8 cellular contexts compared by ENCODE assay signal in the genomic region with DNA sequence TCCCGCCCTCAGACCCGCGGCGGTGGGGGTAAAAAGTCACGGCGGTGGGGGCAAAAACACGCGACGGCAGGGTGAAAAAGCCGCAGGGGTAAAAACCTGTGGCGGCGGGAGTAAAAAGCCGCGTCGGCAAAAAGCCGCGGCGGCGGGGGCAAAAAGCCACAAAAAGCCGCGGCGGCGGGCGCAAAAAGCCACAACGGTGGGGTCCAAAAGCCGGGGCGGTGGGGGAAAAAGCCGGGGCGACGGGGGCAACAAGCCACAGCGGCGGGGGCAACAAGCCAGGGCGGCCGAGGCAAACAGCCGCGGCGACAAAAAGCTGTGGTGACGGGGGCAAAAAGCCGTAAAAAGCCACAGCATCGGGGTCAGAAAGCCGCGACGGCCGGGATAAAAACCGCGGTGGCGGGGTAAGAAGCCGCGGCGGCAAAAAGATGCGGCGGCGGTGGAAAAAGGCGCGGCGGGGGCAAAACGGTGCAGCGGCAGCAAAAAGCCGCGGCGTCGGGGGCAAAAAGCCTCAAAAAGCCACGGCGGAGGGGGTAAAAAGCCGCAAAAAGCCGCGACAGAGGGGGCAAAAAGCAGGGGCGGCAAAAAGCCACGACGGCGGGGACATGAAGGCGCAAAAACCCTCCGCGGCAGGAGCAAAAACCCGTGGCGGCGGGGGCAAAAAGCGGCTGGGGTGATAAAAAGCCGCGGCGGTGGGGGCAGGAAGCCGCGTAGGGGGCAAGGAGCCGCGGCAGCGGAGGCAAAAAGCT.
DNase-seq lines count a peak whose midpoint lies in the region; ATAC-seq, FAIRE-seq and TF ChIP-seq lines count a peak whose summit lies in the region.
"Not testable (repeated sequence)": the region's sequence is repeated elsewhere in the genome, so short reads cannot be mapped to it uniquely, and the experiment has no call there.

No MANE protein-coding gene starts in this region.

- H3K9me3 Mint-ChIP-seq in naive B cell, result not testable (repeated sequence)

- not testable (repeated sequence) for TF ChIP-seq RAD21 in A549 (conservative IDR thresholded peaks at IDR 0.05 in 1 of 2, IDR thresholded peaks at IDR 0.05 in 1 of 2)

- H3K36me3 ChIP-seq in SJCRH30; endothelial cell of umbilical vein (ENCODE audit: control insufficient read depth in 2 of 2, extremely low read depth in 1 of 2, insufficient read depth in 2 of 2, low read length in 2 of 2): not testable (repeated sequence)

- not testable (repeated sequence) for H3K79me2 ChIP-seq in endothelial cell of umbilical vein (ENCODE audit: control insufficient read depth, insufficient read depth, low read length)

- not testable (repeated sequence) for DNase-seq in A549 (ENCODE audit: low read depth in 1 of 2, low spot score in 1 of 2); SJCRH30; endothelial cell of umbilical vein (ENCODE audit: low read depth, low spot score); naive B cell
- DNase-seq in ELF-1 (ENCODE audit: low read depth, low spot score), result peak; percentile 2
- peak; percentile 54 for DNase-seq in activated CD8-positive, alpha-beta memory T cell treated with anti-CD3 and anti-CD28 coated beads for 24 hours
- peak; percentile 37 for DNase-seq in activated gamma-delta T cell (lab: John Stamatoyannopoulos, UW)
- peak; percentile 2 to 11 for DNase-seq in stimulated activated CD4-positive, alpha-beta T cell treated with anti-CD3 and anti-CD28 coated beads, Interleukin-4, amount 100 ng/mL, for 4 hours

- not testable (repeated sequence) for FAIRE-seq in A549 (lab: Jason Lieb, UNC); endothelial cell of umbilical vein (lab: Jason Lieb, UNC)

- TF ChIP-seq CTCF in A549 (IDR thresholded peaks at IDR 0.05); endothelial cell of umbilical vein (IDR thresholded peaks at IDR 0.05; ENCODE audit: extremely low read depth in 1 of 2, insufficient read depth in 1 of 2, low read depth in 1 of 2, low read length in 2 of 2): not testable (repeated sequence)

- H3K9me3 ChIP-seq in A549; SJCRH30 (replicated peaks); endothelial cell of umbilical vein (replicated peaks; ENCODE audit: control insufficient read depth, insufficient read depth, low read length): not testable (repeated sequence)

- TF ChIP-seq POLR2A in A549 (IDR thresholded peaks at IDR 0.05; ENCODE audit: low read length); endothelial cell of umbilical vein (IDR thresholded peaks at IDR 0.05; ENCODE audit: low read depth, low read length): not testable (repeated sequence)

- peak overlapping the region; percentile 84 for H3K4me2 ChIP-seq in A549
- not testable (repeated sequence) for H3K4me2 ChIP-seq in endothelial cell of umbilical vein (ENCODE audit: insufficient read depth, low read length)

- H3K4me1 Mint-ChIP-seq in naive B cell, result not testable (repeated sequence)

- intact Hi-C loops in endothelial cell of umbilical vein (cut with micrococcal nuclease), result not testable (repeated sequence)

- H3K27ac Mint-ChIP-seq in naive B cell, result not testable (repeated sequence)

- not testable (repeated sequence) for ATAC-seq in A549
- ATAC-seq in naive B cell (ENCODE audit: low read depth in 2 of 2), result peak; percentile 10 to 39

- 27% methylated on average over 43 of the region's 86 CpGs for WGBS in A549 (ENCODE audit: missing lambda C conversion rate)

- H3K27me3 Mint-ChIP-seq in naive B cell, result not testable (repeated sequence)

- POLR2A ChIA-PET in A549 (lab: Yijun Ruan, JAX); endothelial cell of umbilical vein (lab: Charles Lee): not testable (repeated sequence)

- CTCF ChIA-PET in A549 (lab: Yijun Ruan, JAX); endothelial cell of umbilical vein (lab: Charles Lee): not testable (repeated sequence)

- H3K36me3 Mint-ChIP-seq in naive B cell, result not testable (repeated sequence)

- H3K27ac ChIP-seq in A549; SJCRH30; endothelial cell of umbilical vein (ENCODE audit: insufficient read depth, low read depth, low read length): not testable (repeated sequence)

- not testable (repeated sequence) for H3K9ac ChIP-seq in endothelial cell of umbilical vein (replicated peaks; ENCODE audit: extremely low read depth, insufficient read depth, low read length)

- not testable (repeated sequence) for H3K27me3 ChIP-seq in SJCRH30; endothelial cell of umbilical vein (ENCODE audit: control insufficient read depth in 2 of 2, insufficient read depth in 2 of 2, low read length in 2 of 2)

- H3K4me3 ChIP-seq in A549 (peak overlapping the region; percentile 45; the same call in 1 of the 3 replicates), SJCRH30 (peak overlapping the region; percentile 51)
- H3K4me3 ChIP-seq in endothelial cell of umbilical vein (replicated peaks in 1 of 3; ENCODE audit: insufficient read depth in 1 of 3, low read depth in 1 of 3, low read length in 3 of 3), result not testable (repeated sequence)

- H3K4me1 ChIP-seq in A549; SJCRH30; endothelial cell of umbilical vein (ENCODE audit: control insufficient read depth, extremely low read depth, insufficient read depth, low read length): not testable (repeated sequence)

- not testable (repeated sequence) for H3K9me1 ChIP-seq in endothelial cell of umbilical vein (replicated peaks; ENCODE audit: control insufficient read depth, extremely low read depth, insufficient read depth, low read length)

- dilution Hi-C loops in endothelial cell of umbilical vein (cut with MboI; ENCODE audit: extremely low pct_ligation_motif_present, low sequenced_read_pairs), result not testable (repeated sequence)

- not testable (repeated sequence) for BruUV-seq in endothelial cell of umbilical vein (replicated peaks; lab: Mats Ljungman, UMichigan)

- H2AFZ ChIP-seq in endothelial cell of umbilical vein (ENCODE audit: low read depth, low read length), result not testable (repeated sequence)

- peak overlapping the region in 7 of 8 donors; percentile 75 to 90 (median 86) for H3K4me3 Mint-ChIP-seq in naive B cell

- not testable (repeated sequence) for H4K20me1 ChIP-seq in endothelial cell of umbilical vein (replicated peaks; ENCODE audit: control insufficient read depth, extremely low read depth, insufficient read depth, low read length)

- not testable (repeated sequence) for TF ChIP-seq EP300 in A549 (IDR thresholded peaks at IDR 0.05)

TF ChIP-seq in endothelial cell of umbilical vein, 7 proteins besides CTCF, POLR2A, EP300 and RAD21:
- peak; percentile 32 for TF ChIP-seq EZH2 (IDR thresholded peaks at IDR 0.05; ENCODE audit: borderline replicate concordance, low read depth, low read length, severe bottlenecking)
